Comparison of ENCODE assay signal across 21 cellular contexts in the genomic region with DNA sequence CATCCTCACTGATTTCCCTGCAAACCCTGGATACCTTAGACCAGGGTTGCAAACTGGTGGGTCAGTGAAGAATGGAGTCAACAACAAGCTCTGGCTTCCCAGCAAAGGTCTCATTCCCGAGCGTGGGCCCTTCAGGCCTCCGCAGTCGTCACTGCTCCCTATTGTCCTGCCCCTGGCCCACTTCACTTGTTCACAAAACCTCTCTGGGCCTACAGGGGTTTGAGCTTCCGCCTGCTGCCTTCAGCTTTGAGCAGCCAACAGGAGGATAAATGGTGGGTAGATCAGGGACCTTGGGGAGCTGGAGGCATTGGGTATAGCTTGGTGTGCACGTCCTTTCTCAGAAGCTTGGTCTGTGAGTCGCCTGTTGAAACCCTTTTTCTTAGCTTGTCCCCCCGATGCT.
"Had no signal": no experiment of that assay in that cellular context is flagged by ENCODE, and none has a peak within 500 bp of the region (broad histone marks: within the 10 kb centered on the region; RNA-seq: fewer than 3 reads in every experiment).

No MANE protein-coding gene starts in this region.

- H3K27me3 ChIP-seq: brain microvascular endothelial cell, colonic mucosa, esophagus muscularis mucosa, foreskin keratinocyte, gastrocnemius medialis had no signal

- ATAC-seq: activated T-cell treated with anti-CD3 and anti-CD28 coated beads, Interleukin-2, amount 50 U/mL, for 72 hours; effector memory CD8-positive, alpha-beta T cell; gastrocnemius medialis had no signal

- H3K4me1 ChIP-seq: colonic mucosa, esophagus muscularis mucosa, foreskin keratinocyte, gastrocnemius medialis had no signal

- H3K36me3 ChIP-seq: colonic mucosa had no signal

- H3K27ac ChIP-seq: brain microvascular endothelial cell, colonic mucosa, esophagus muscularis mucosa, foreskin keratinocyte, gastrocnemius medialis had no signal

- H3K4me3 ChIP-seq: colonic mucosa, esophagus muscularis mucosa, gastrocnemius medialis had no signal

- DNase-seq: activated CD4-positive, alpha-beta memory T cell treated with anti-CD3 and anti-CD28 coated beads, Interleukin-2, amount 10 ng/mL, durations not matched to agents 7 days and 5 days; activated CD4-positive, alpha-beta T cell treated with anti-CD3 and anti-CD28 coated beads for 1 hour; activated CD4-positive, alpha-beta T cell treated with anti-CD3 and anti-CD28 coated beads for 4 hours; activated CD4-positive, alpha-beta T cell treated with anti-CD3 and anti-CD28 coated beads, Interleukin-2, amount 10 ng/mL, durations not matched to agents 7 days and 5 days; activated CD4-positive, alpha-beta T cell treated with anti-CD3 and anti-CD28 coated beads, Interleukin-2, amount 50 U/mL, for 4 hours; activated CD8-positive, alpha-beta memory T cell treated with anti-CD3 and anti-CD28 coated beads, Interleukin-2, amount 50 U/mL, for 48 hours; activated gamma-delta T cell treated with Interleukin-2 at 50 U/mL for 16 hours; activated naive CD4-positive, alpha-beta T cell treated with anti-CD3 and anti-CD28 coated beads, Interleukin-2, amount 50 U/mL, for 16 hours; activated naive CD4-positive, alpha-beta T cell treated with Interleukin-2 at 50 U/mL for 16 hours; activated T-cell treated with anti-CD3 and anti-CD28 coated beads for 4 hours; activated T-cell treated with anti-CD3 and anti-CD28 coated beads, Interleukin-2, amount 50 U/mL, for 24 hours; amniotic stem cell; brain microvascular endothelial cell; colonic mucosa; effector CD4-positive, alpha-beta T cell; effector memory CD8-positive, alpha-beta T cell; foreskin keratinocyte; gastrocnemius medialis; T-helper 2 cell had no signal

- H3K9me3 ChIP-seq: colonic mucosa, esophagus muscularis mucosa, gastrocnemius medialis had no signal
